8 cellular contexts compared by ENCODE assay signal in the genomic region with DNA sequence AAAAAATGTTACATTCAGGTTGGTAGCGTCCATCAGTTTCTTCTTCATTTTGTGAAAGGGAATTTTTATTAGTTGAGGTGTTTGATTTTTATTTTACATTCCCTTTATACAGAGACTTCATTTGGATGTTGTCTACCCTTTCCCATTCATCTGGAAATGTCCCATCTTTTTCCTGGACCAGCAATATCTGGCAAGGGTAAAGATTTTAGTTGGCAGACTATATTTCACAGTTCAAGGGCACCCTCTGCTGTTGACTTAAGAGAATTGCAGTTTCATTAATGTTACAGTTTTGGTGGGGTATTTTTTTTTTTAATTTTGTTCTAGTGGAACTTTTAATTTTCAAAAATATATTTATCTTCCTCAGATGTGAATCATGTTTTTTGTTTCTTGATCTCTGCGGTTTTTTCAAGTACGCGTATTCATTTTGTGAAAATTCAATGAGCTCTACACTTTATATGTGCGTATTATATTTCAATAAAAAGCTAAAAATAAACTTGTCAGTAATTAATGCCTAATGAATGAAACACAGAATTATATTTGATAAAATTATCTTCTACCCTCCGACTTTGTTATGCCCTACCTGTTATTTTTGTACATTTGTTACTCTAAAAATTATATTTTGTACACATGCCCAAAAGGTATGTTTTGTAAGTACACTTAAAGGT.
DNase-seq lines count a peak whose midpoint lies in the region; ATAC-seq, FAIRE-seq and TF ChIP-seq lines count a peak whose summit lies in the region.

No MANE protein-coding gene starts in this region.

- H3K4me1 Mint-ChIP-seq in nephron progenitor cell: no peaks in the 10 kb centered on the region

- H3K27ac Mint-ChIP-seq in nephron progenitor cell: no peak overlapping the region

- peaks cover under 1% of the 10 kb centered on the region for H3K36me3 Mint-ChIP-seq in nephron progenitor cell (ENCODE audit: low read depth)

- peaks cover 3% of the 10 kb centered on the region for H3K27me3 Mint-ChIP-seq in nephron progenitor cell (ENCODE audit: low read depth, poor library complexity)

- TF ChIP-seq POLR2A in GM12892 (IDR thresholded peaks at IDR 0.05; ENCODE audit: low read depth, low read length): no peak

- peaks cover 12% of the 10 kb centered on the region for H3K9me3 Mint-ChIP-seq in nephron progenitor cell

- FAIRE-seq in GM12892 (lab: Jason Lieb, UNC): peak; percentile 67

- peak; percentile 88 for TF ChIP-seq CTCF in nephron progenitor cell (IDR thresholded peaks at IDR 0.05)

- no peak overlapping the region for H3K4me3 Mint-ChIP-seq in nephron progenitor cell

- no peak for ATAC-seq in HG03095 (IDR thresholded peaks at IDR 0.05; ENCODE audit: unreplicated experiment)

- peak; percentile 64 for DNase-seq in AG08395 (ENCODE audit: low spot score)
- DNase-seq in GM12892 (ENCODE audit: insufficient read length): no peak
- DNase-seq in NCI-H82 (lab: John Stamatoyannopoulos, UW): peak; percentile 58
- peak; percentile 51 to 63 for DNase-seq in dermis microvascular lymphatic vessel endothelial cell (ENCODE audit: low read depth in 2 of 2)
- DNase-seq in nephron progenitor cell: no peak
- no peak for DNase-seq in NCI-H524 treated with DMSO at 0.1 percent for 48 hours (lab: John Stamatoyannopoulos, UW)
- no peak for DNase-seq in MV-4-11 (lab: John Stamatoyannopoulos, UW)

Comparison
In these comparisons a context has a peak if more than half of its experiments do, and no peak if none do; other contexts are left out.
1. DNase-seq: peak in AG08395 (single experiment), NCI-H82 (single experiment) and dermis microvascular lymphatic vessel endothelial cell (2 of 2); none in GM12892 (single experiment), nephron progenitor cell (single experiment), NCI-H524 treated with DMSO at 0.1 percent for 48 hours (single experiment) and MV-4-11 (single experiment).